9 cellular contexts compared by ENCODE assay signal in the genomic region with DNA sequence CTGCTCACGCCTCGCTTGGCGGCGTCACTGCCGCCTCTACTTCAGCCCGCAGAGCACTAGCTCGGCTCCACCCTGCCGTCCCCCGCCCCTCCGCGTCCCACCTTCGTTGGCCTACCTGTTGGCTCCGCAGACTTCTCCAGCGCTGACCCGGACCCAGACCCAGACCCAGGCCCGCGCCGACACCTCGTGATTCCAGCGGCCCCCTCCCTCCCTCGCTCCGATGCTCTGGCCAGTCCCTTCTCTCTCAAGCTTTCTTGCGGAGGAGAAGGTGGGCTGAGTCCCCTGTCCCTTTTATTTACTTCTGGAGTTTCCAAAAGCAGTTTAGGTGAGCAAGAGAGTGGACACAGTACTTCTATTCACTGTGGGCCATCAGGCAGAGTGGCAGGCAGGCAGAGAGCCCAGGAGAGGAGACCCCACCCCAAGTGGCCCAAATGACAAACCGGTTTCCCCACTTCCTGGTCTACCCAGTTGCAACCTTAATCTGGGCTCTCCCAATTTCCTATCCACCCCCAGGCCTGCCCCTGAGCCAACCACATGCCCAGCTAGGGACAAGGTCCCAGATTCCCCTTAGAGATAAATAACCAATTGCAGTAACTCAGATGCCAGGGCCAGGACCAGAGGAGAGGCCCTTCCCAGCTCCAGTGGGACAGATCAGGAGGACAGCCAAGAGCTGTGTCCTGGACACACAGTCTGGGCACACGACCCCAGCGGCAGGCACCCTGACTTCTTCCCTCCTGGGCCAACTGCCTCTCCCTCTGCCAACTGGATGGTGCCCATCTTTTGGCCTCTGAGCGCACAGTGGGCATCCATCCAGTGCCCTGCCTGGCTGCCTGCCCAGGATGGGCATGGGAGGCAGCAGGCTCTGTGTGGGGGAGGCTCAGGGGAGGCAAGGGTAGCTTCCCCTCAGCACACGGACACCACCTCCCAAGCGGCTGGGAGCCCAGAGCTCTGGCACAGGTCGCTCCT.
DNase-seq lines count a peak whose midpoint lies in the region; ATAC-seq lines count a peak whose summit lies in the region.
"Had no signal": no experiment of that assay in that cellular context is flagged by ENCODE, and none has a peak within 500 bp of the region (broad histone marks: within the 10 kb centered on the region; RNA-seq: fewer than 3 reads in every experiment).

No MANE protein-coding gene starts in this region.

- no peaks in the 10 kb centered on the region for H3K9me3 Mint-ChIP-seq in stimulated activated naive CD8-positive, alpha-beta T cell treated with anti-CD3 and anti-CD28 coated beads, Interleukin-15, Interleukin-2, amounts not matched to agents 100 ng/mL and 50 ng/mL, for 24 hours
- no peaks in the 10 kb centered on the region for H3K9me3 Mint-ChIP-seq in central memory CD8-positive, alpha-beta T cell

- H3K27ac Mint-ChIP-seq in stimulated activated naive CD8-positive, alpha-beta T cell treated with anti-CD3 and anti-CD28 coated beads, Interleukin-15, Interleukin-2, amounts not matched to agents 100 ng/mL and 50 ng/mL, for 24 hours, result no peak overlapping the region
- no peak overlapping the region for H3K27ac Mint-ChIP-seq in central memory CD8-positive, alpha-beta T cell (ENCODE audit: low read depth)

- H3K27me3 Mint-ChIP-seq in stimulated activated naive CD8-positive, alpha-beta T cell treated with anti-CD3 and anti-CD28 coated beads, Interleukin-15, Interleukin-2, amounts not matched to agents 100 ng/mL and 50 ng/mL, for 24 hours, result peaks cover 62% of the 10 kb centered on the region
- H3K27me3 Mint-ChIP-seq in central memory CD8-positive, alpha-beta T cell, result peaks cover 72% of the 10 kb centered on the region

- H3K36me3 Mint-ChIP-seq in stimulated activated naive CD8-positive, alpha-beta T cell treated with anti-CD3 and anti-CD28 coated beads, Interleukin-15, Interleukin-2, amounts not matched to agents 100 ng/mL and 50 ng/mL, for 24 hours (ENCODE audit: low read depth), result no peaks in the 10 kb centered on the region
- H3K36me3 Mint-ChIP-seq in central memory CD8-positive, alpha-beta T cell (ENCODE audit: insufficient read depth), result peaks cover 8% of the 10 kb centered on the region

- H3K4me1 Mint-ChIP-seq in stimulated activated naive CD8-positive, alpha-beta T cell treated with anti-CD3 and anti-CD28 coated beads, Interleukin-15, Interleukin-2, amounts not matched to agents 100 ng/mL and 50 ng/mL, for 24 hours (ENCODE audit: low read depth), result peaks cover 14% of the 10 kb centered on the region
- peaks cover 13% of the 10 kb centered on the region for H3K4me1 Mint-ChIP-seq in central memory CD8-positive, alpha-beta T cell

- ATAC-seq in stimulated activated naive CD8-positive, alpha-beta T cell treated with anti-CD3 and anti-CD28 coated beads, Interleukin-15, Interleukin-2, amounts not matched to agents 100 U/mL and 50 U/mL, for 24 hours, result no peak
- no peak for ATAC-seq in central memory CD8-positive, alpha-beta T cell (replicated peaks; ENCODE audit: extremely low read depth, poor library complexity, severe bottlenecking)
- no peak for ATAC-seq in HG03354 (IDR thresholded peaks at IDR 0.05; ENCODE audit: poor library complexity, severe bottlenecking, unreplicated experiment)
- no peak for ATAC-seq in GM21576 (IDR thresholded peaks at IDR 0.05; ENCODE audit: unreplicated experiment)
- no peak for ATAC-seq in HG03442 (IDR thresholded peaks at IDR 0.05; ENCODE audit: unreplicated experiment)

- H3K4me3 Mint-ChIP-seq in stimulated activated naive CD8-positive, alpha-beta T cell treated with anti-CD3 and anti-CD28 coated beads, Interleukin-15, Interleukin-2, amounts not matched to agents 100 ng/mL and 50 ng/mL, for 24 hours, result peak overlapping the region; percentile 59
- H3K4me3 Mint-ChIP-seq in central memory CD8-positive, alpha-beta T cell, result peak overlapping the region; percentile 75

- DNase-seq in stimulated activated naive CD8-positive, alpha-beta T cell treated with anti-CD3 and anti-CD28 coated beads, Interleukin-15, Interleukin-2, amounts not matched to agents 100 U/mL and 50 U/mL, for 24 hours, result no peak
- DNase-seq in central memory CD8-positive, alpha-beta T cell (ENCODE audit: low spot score in 2 of 2), result no peak
- DNase-seq in middle frontal gyrus (ENCODE audit: extremely low spot score, low spot score) (peak; percentile 57), iPS-NIHi7 (ENCODE audit: extremely low spot score) (no peak)
- DNase-seq: foreskin fibroblast had no signal
